Comparison of ENCODE assay signal across 30 cellular contexts in genomic region chr19:50210425-50210824, GRCh38. TPM values are rescaled to one million over a fixed set of nuclear protein-coding genes. Genes with fewer than 3 reads are reported as not detected.
A peak's percentile ranks its signal among the peaks of the same experiment; 100 is the strongest.
DNase-seq lines count a peak whose midpoint lies in the region; ATAC-seq, FAIRE-seq and TF ChIP-seq lines count a peak whose summit lies in the region.
"Had no signal": no experiment of that assay in that cellular context is flagged by ENCODE, and none has a peak within 500 bp of the region (broad histone marks: within the 10 kb centered on the region; RNA-seq: fewer than 3 reads in every experiment).

No MANE protein-coding gene starts in this region.

- H3K9me3 Mint-ChIP-seq in chondrocyte (ENCODE audit: low read depth): peaks cover 14% of the 10 kb centered on the region
- H3K9me3 Mint-ChIP-seq in osteocyte (ENCODE audit: unreplicated experiment): peaks cover 11% of the 10 kb centered on the region

- no peaks in the 10 kb centered on the region for H3K36me3 ChIP-seq in K562 (ENCODE audit: control insufficient read depth, insufficient read depth, low read length)
- no peaks in the 10 kb centered on the region for H3K36me3 ChIP-seq in aorta (ENCODE audit: control insufficient read depth in 1 of 2, insufficient read depth in 2 of 2, low read length in 1 of 2)
- no peaks in the 10 kb centered on the region for H3K36me3 ChIP-seq in WERI-Rb-1
- H3K36me3 ChIP-seq: BE2C, BLaER1 had no signal

- no peaks in the 10 kb centered on the region for H3K9me1 ChIP-seq in K562 (ENCODE audit: control insufficient read depth, insufficient read depth, low read length)

- TF ChIP-seq CTCF in K562 (IDR thresholded peaks at IDR 0.05 in 2 of 3, conservative IDR thresholded peaks at IDR 0.05 in 1 of 3; ENCODE audit: insufficient read depth in 2 of 3, low read depth in 1 of 3, low read length in 3 of 3) (no peak), chondrocyte (IDR thresholded peaks at IDR 0.05) (no peak), osteocyte (IDR thresholded peaks at IDR 0.05) (no peak), WERI-Rb-1 (IDR thresholded peaks at IDR 0.05; ENCODE audit: low read depth, low read length) (no peak)

- CTCF ChIA-PET in K562 (lab: Yijun Ruan, JAX; ENCODE audit: low intra/inter-chr PET ratio): interaction anchor here (0.5 kb wide), 1 partner anchor 323 kb away, joined by 4 read pairs; no protein-coding TSS in a partner anchor

- H3K4me3 ChIP-seq in K562 (no peak overlapping the region), aorta (ENCODE audit: low read length in 2 of 2) (no peak overlapping the region), WERI-Rb-1 (ENCODE audit: low read depth, low read length) (no peak overlapping the region)
- H3K4me3 ChIP-seq: BLaER1, GM12878 had no signal

- in situ Hi-C loops in K562 (cut with MboI): no loop called here

- 61% methylated on average over 30 of the region's 46 CpGs for WGBS in K562 (ENCODE audit: insufficient coverage, low coverage, missing lambda C conversion rate)
- 96% methylated on average over 46 of the region's 46 CpGs for WGBS in aorta, 2 donors

- no peaks in the 10 kb centered on the region; the same call in 1 of the 2 replicates for H4K20me1 ChIP-seq in K562 (replicated peaks; ENCODE audit: control insufficient read depth, insufficient read depth, low read length)
- H4K20me1 ChIP-seq: BLaER1 had no signal

- FAIRE-seq in K562 (lab: Jason Lieb, UNC): no peak
- FAIRE-seq: A204.1, GM12878, GM12892, GM18507 had no signal

- H3K4me1 Mint-ChIP-seq in chondrocyte (ENCODE audit: low read depth) (no peaks in the 10 kb centered on the region), osteocyte (ENCODE audit: unreplicated experiment) (no peaks in the 10 kb centered on the region)
- H3K4me1 Mint-ChIP-seq: CD14-positive monocyte; CD4-positive, alpha-beta memory T cell; CD4-positive, CD25-positive, alpha-beta regulatory T cell; CD8-positive, alpha-beta memory T cell had no signal

- TF ChIP-seq EP300 in K562 (IDR thresholded peaks at IDR 0.05; ENCODE audit: low read length): no peak

- BruUV-seq in K562 (replicated peaks; lab: Mats Ljungman, UMichigan): no TSS peak

- peaks cover 6% of the 10 kb centered on the region for H3K27me3 Mint-ChIP-seq in chondrocyte (ENCODE audit: low read depth)
- H3K27me3 Mint-ChIP-seq in osteocyte (ENCODE audit: unreplicated experiment): peaks cover 2% of the 10 kb centered on the region

- H2AFZ ChIP-seq in K562 (ENCODE audit: low read depth, low read length): no peak overlapping the region

- ATAC-seq in K562 (no peak), aorta (ENCODE audit: low FRiP score) (no peak)
- ATAC-seq: GM12878 had no signal

- DNase-seq in K562 (ENCODE audit: extremely low read depth in 1 of 4, low spot score in 3 of 4) (no peak), chondrocyte (ENCODE audit: low spot score) (peak; percentile 81), aorta (peak; percentile 39 to 56), osteocyte (ENCODE audit: extremely low spot score, unreplicated experiment) (no peak), WERI-Rb-1 (no peak)
- DNase-seq: 8988T; ACHN; BE2C; C1 segment of cervical spinal cord; CD4-positive, alpha-beta memory T cell; CD4-positive, CD25-positive, alpha-beta regulatory T cell; CD8-positive, alpha-beta memory T cell; COR-L47; DMS 273 treated with DMSO at 0.1 percent for 48 hours; DMS153; DMS53; DMS79; DND-41; EL; GDM1 had no signal

- H3K4me3 Mint-ChIP-seq in chondrocyte (ENCODE audit: unreplicated experiment) (no peak overlapping the region), osteocyte (ENCODE audit: unreplicated experiment) (no peak overlapping the region)
- H3K4me3 Mint-ChIP-seq: CD14-positive monocyte; CD4-positive, alpha-beta memory T cell; CD4-positive, CD25-positive, alpha-beta regulatory T cell; CD8-positive, alpha-beta memory T cell had no signal

- intact Hi-C loops in K562 (cut with micrococcal nuclease) (no loop called here), aorta (cut with DNase I) (no loop called here)

- no peak overlapping the region for H3K27ac Mint-ChIP-seq in chondrocyte (ENCODE audit: unreplicated experiment)
- H3K27ac Mint-ChIP-seq in osteocyte (ENCODE audit: unreplicated experiment): no peak overlapping the region
- H3K27ac Mint-ChIP-seq: CD14-positive monocyte; CD4-positive, alpha-beta memory T cell; CD4-positive, CD25-positive, alpha-beta regulatory T cell; CD8-positive, alpha-beta memory T cell had no signal

- no peak overlapping the region for H3K27ac ChIP-seq in K562 (ENCODE audit: extremely low read depth, low read depth, low read length)
- H3K27ac ChIP-seq in aorta (ENCODE audit: low read depth in 1 of 2, low read length in 2 of 2): no peak overlapping the region
- H3K27ac ChIP-seq in WERI-Rb-1: no peak overlapping the region
- H3K27ac ChIP-seq: BLaER1 had no signal

- POLR2A ChIA-PET in K562 (lab: Yijun Ruan, JAX): interaction anchor here (0.6 kb wide), 1 partner anchor 43 kb away, joined by 3 read pairs; no protein-coding TSS in a partner anchor

- no peak for TF ChIP-seq RAD21 in K562 (CRISPR knock-in tag; conservative IDR thresholded peaks at IDR 0.05 in 1 of 2, IDR thresholded peaks at IDR 0.05 in 1 of 2)

- peaks cover 5% of the 10 kb centered on the region for H3K36me3 Mint-ChIP-seq in chondrocyte (ENCODE audit: low read depth)
- H3K36me3 Mint-ChIP-seq in osteocyte (ENCODE audit: unreplicated experiment): no peaks in the 10 kb centered on the region
- H3K36me3 Mint-ChIP-seq: CD14-positive monocyte; CD4-positive, CD25-positive, alpha-beta regulatory T cell; CD8-positive, alpha-beta memory T cell had no signal

- no peak for TF ChIP-seq POLR2A in K562 (conservative IDR thresholded peaks at IDR 0.05)

- no peak overlapping the region for H3K4me2 ChIP-seq in K562 (ENCODE audit: insufficient read depth, low read length)
- H3K4me2 ChIP-seq: BLaER1 had no signal

- H3K27me3 ChIP-seq in K562 (ENCODE audit: control insufficient read depth in 2 of 2, insufficient read depth in 2 of 2, low read length in 2 of 2) (peaks cover 0 to 8% of the 10 kb centered on the region in 2 experiments; a peak in 1 of 5 replicates), aorta (ENCODE audit: control insufficient read depth in 1 of 2, insufficient read depth in 2 of 2, low read length in 1 of 2) (no peaks in the 10 kb centered on the region), WERI-Rb-1 (ENCODE audit: insufficient read depth, low read depth, severe bottlenecking) (peaks cover 89% of the 10 kb centered on the region)
- H3K27me3 ChIP-seq: BLaER1 had no signal

- H3K4me1 ChIP-seq in K562 (replicated peaks in 1 of 2; ENCODE audit: control insufficient read depth in 2 of 2, insufficient read depth in 2 of 2, low read length in 2 of 2): peaks cover 0 to 15% of the 10 kb centered on the region in 2 experiments; a peak in 2 of 5 replicates
- no peaks in the 10 kb centered on the region for H3K4me1 ChIP-seq in aorta (ENCODE audit: control insufficient read depth in 1 of 2, insufficient read depth in 2 of 2, low read length in 2 of 2)
- H3K4me1 ChIP-seq: BE2C, BLaER1 had no signal

- no peak overlapping the region for H3K9ac ChIP-seq in K562 (ENCODE audit: insufficient read depth in 1 of 2, low read depth in 2 of 2, low read length in 2 of 2)
- H3K9ac ChIP-seq: BLaER1 had no signal

- no peaks in the 10 kb centered on the region for H3K79me2 ChIP-seq in K562 (ENCODE audit: control insufficient read depth, insufficient read depth, low read length)

- H3K9me3 ChIP-seq in K562 (replicated peaks; ENCODE audit: control insufficient read depth, insufficient read depth, low read depth, low read length) (no peaks in the 10 kb centered on the region), aorta (ENCODE audit: control insufficient read depth, low read length) (no peaks in the 10 kb centered on the region), WERI-Rb-1 (ENCODE audit: severe bottlenecking) (peaks cover 5% of the 10 kb centered on the region)
- H3K9me3 ChIP-seq: BE2C had no signal

RNA-seq across cellular contexts. Expression of gene MYH14, which starts 7.0 kb away (rescaled TPM):
- 0.69 and 0.90 TPM in 2 replicates for total RNA-seq in K562 (2011; cell fraction: chromatin; rRNA removed; ENCODE audit: low replicate concordance)
- 0.50 and 1.1 TPM in 2 replicates for total RNA-seq in K562 (2011; cell fraction: nucleolus; rRNA removed)
- 0.95 and 1.1 TPM in 2 replicates for total RNA-seq in K562 (2011; cell fraction: nucleoplasm; rRNA removed)
- 0.32 and 0.41 TPM in 2 replicates for total RNA-seq in K562 (2014; rRNA removed)
- total RNA-seq in K562 (2014; rRNA removed; fragmentation: Illumina TruSeq; extraction: Trizol): 0.04 and 0.06 TPM in 2 replicates
- 0.07 and 0.19 TPM in 2 replicates for total RNA-seq in K562 (2015; rRNA removed; fragmentation: Illumina TruSeq; extraction: Trizol)
- total RNA-seq in K562 (2021): 0.74 and 0.86 TPM in 2 replicates
- polyA plus RNA-seq in K562 (2011; rRNA removed): 0.14 and 0.15 TPM in 2 replicates
- polyA plus RNA-seq in K562 (2011; cell fraction: cytosol; rRNA removed): 0.24 TPM in 2 replicates
- 0.14 and 0.43 TPM in 2 replicates for polyA plus RNA-seq in K562 (2011; cell fraction: nucleus; rRNA removed)
- 0.31 and 0.78 TPM in 2 replicates for polyA plus RNA-seq in K562 (2012)
- 0.19 and 0.53 TPM in 2 replicates for polyA plus RNA-seq in K562 (2014; fragmentation: Illumina TruSeq; extraction: Trizol)
- polyA plus RNA-seq in K562 (2014; fragmentation: Nextera tagmentation; extraction: Ambion mirVana): not detected
- 0.23 and 0.40 TPM in 2 replicates for polyA plus RNA-seq in K562 (2014; rRNA removed)
- 0.03 and 0.35 TPM in 2 replicates for polyA minus RNA-seq in K562 (2011; rRNA and poly(A)+ RNA removed)
- polyA minus RNA-seq in K562 (2011; cell fraction: cytosol; rRNA and poly(A)+ RNA removed): not detected in 2 replicates
- polyA minus RNA-seq in K562 (2011; cell fraction: nucleus; rRNA and poly(A)+ RNA removed): 0.13 and 0.44 TPM in 2 replicates
- total RNA-seq in chondrocyte: 0.68 to 10.2 TPM (median 8.6 TPM) in 3 replicates
- total RNA-seq in aorta: 10 to 100 TPM in 1 of 2 donors, 1 to 10 TPM in 1; 5.9 to 11.8 TPM
- polyA plus RNA-seq in aorta: 10 to 100 TPM in 1 of 2 donors, 1 to 10 TPM in 1; 4.8 to 61.1 TPM
- not detected in 2 replicates for total RNA-seq in osteocyte
- total RNA-seq: CD4-positive, alpha-beta memory T cell; CD4-positive, CD25-positive, alpha-beta regulatory T cell; CD8-positive, alpha-beta memory T cell had no signal
- polyA plus RNA-seq: AG04450; CD14-positive monocyte; CD4-positive, alpha-beta memory T cell; CD4-positive, CD25-positive, alpha-beta regulatory T cell; CD8-positive, alpha-beta memory T cell had no signal

RNA-seq across cellular contexts. Expression of gene IZUMO2, which starts 47.3 kb away (rescaled TPM):
- not detected in 2 replicates for total RNA-seq in K562 (2011; cell fraction: chromatin; rRNA removed; ENCODE audit: low replicate concordance)
- total RNA-seq in K562 (2011; cell fraction: nucleolus; rRNA removed): not detected in 2 replicates
- not detected in 2 replicates for total RNA-seq in K562 (2011; cell fraction: nucleoplasm; rRNA removed)
- total RNA-seq in K562 (2014; rRNA removed): not detected in 2 replicates
- total RNA-seq in K562 (2014; rRNA removed; fragmentation: Illumina TruSeq; extraction: Trizol): not detected in 2 replicates
- total RNA-seq in K562 (2015; rRNA removed; fragmentation: Illumina TruSeq; extraction: Trizol): not detected in 2 replicates
- total RNA-seq in K562 (2021): not detected in 2 replicates
- polyA plus RNA-seq in K562 (2011; rRNA removed): not detected in 2 replicates
- polyA plus RNA-seq in K562 (2011; cell fraction: cytosol; rRNA removed): not detected in 2 replicates
- not detected in 2 replicates for polyA plus RNA-seq in K562 (2011; cell fraction: nucleus; rRNA removed)
- polyA plus RNA-seq in K562 (2012): not detected in 2 replicates
- not detected in 2 replicates for polyA plus RNA-seq in K562 (2014; fragmentation: Illumina TruSeq; extraction: Trizol)
- not detected for polyA plus RNA-seq in K562 (2014; fragmentation: Nextera tagmentation; extraction: Ambion mirVana)
- not detected in 2 replicates for polyA plus RNA-seq in K562 (2014; rRNA removed)
- polyA minus RNA-seq in K562 (2011; rRNA and poly(A)+ RNA removed): not detected in 2 replicates
- not detected in 2 replicates for polyA minus RNA-seq in K562 (2011; cell fraction: cytosol; rRNA and poly(A)+ RNA removed)
- polyA minus RNA-seq in K562 (2011; cell fraction: nucleus; rRNA and poly(A)+ RNA removed): not detected in 2 replicates
- total RNA-seq in chondrocyte: not detected in 3 replicates
- total RNA-seq in aorta: not detected
- polyA plus RNA-seq in aorta: not detected
- total RNA-seq in osteocyte: not detected in 2 replicates
- total RNA-seq: A673; CD4-positive, alpha-beta memory T cell; CD4-positive, CD25-positive, alpha-beta regulatory T cell; CD8-positive, alpha-beta memory T cell; Daoy; G401; GM12878 had no signal
- polyA plus RNA-seq: AG04450; CD14-positive monocyte; CD4-positive, alpha-beta memory T cell; CD4-positive, CD25-positive, alpha-beta regulatory T cell; CD8-positive, alpha-beta memory T cell; GM12878 had no signal

Comparison
In these comparisons a context has a peak if more than half of its experiments do, and no peak if none do; other contexts are left out.
1. DNase-seq: peak in chondrocyte (single experiment) and aorta (2 of 2); none in K562 (0 of 4), osteocyte (single experiment) and WERI-Rb-1 (single experiment).